6 cellular contexts compared by ENCODE assay signal in genomic region chr10:29003014-29003413, GRCh38.
DNase-seq lines count a peak whose midpoint lies in the region; ATAC-seq, FAIRE-seq and TF ChIP-seq lines count a peak whose summit lies in the region.
"Not testable (repeated sequence)": the region's sequence is repeated elsewhere in the genome, so short reads cannot be mapped to it uniquely, and the experiment has no call there.

No MANE protein-coding gene starts in this region.

- not testable (repeated sequence) for H3K9me3 ChIP-seq in HEK293 (ENCODE audit: control insufficient read depth, insufficient read depth, low read depth, low read length); pancreas

- not testable (repeated sequence) for H3K36me3 ChIP-seq in HEK293 (ENCODE audit: control insufficient read depth in 2 of 2, insufficient read depth in 1 of 2, low read length in 2 of 2); pancreas

- not testable (repeated sequence) for DNase-seq in frontal cortex (ENCODE audit: low spot score in 2 of 2); pancreas

- H3K27ac ChIP-seq in HEK293 (ENCODE audit: extremely low read depth, low read depth, low read length); pancreas: not testable (repeated sequence)

- intact Hi-C loops in pancreas (cut with DNase I): not testable (repeated sequence)

- TF ChIP-seq CTCF in HEK293 (tag by site-specific recombination; IDR thresholded peaks at IDR 0.05); pancreas (IDR thresholded peaks at IDR 0.05): not testable (repeated sequence)

- FAIRE-seq in A204.1 (lab: Jason Lieb, UNC): peak; percentile 99
- FAIRE-seq in TTC549 (lab: Jason Lieb, UNC): peak; percentile 99
- peak; percentile 99 for FAIRE-seq in colon (lab: Jason Lieb, UNC)
- peak; percentile 99 for FAIRE-seq in frontal cortex (lab: Jason Lieb, UNC)
- peak; percentile 98 for FAIRE-seq in pancreas (lab: Jason Lieb, UNC)

- CTCF ChIA-PET in HEK293 (lab: Yijun Ruan, JAX): interaction anchor here (1.8 kb wide), 1 partner anchor 33 kb away, joined by 5 read pairs; no protein-coding TSS in a partner anchor

- H3K4me3 ChIP-seq in HEK293 (ENCODE audit: low read depth, low read length); pancreas: not testable (repeated sequence)

- not testable (repeated sequence) for H3K4me1 ChIP-seq in HEK293 (ENCODE audit: control insufficient read depth, insufficient read depth, low read length); pancreas

- not testable (repeated sequence) for H3K27me3 ChIP-seq in pancreas

- not testable (repeated sequence) for ATAC-seq in pancreas

- POLR2A ChIA-PET in HEK293 (lab: Yijun Ruan, JAX): not testable (repeated sequence)

- 96 to 98% methylated on average over 5 of the region's 5 CpGs for WGBS in pancreas, 2 donors

TF ChIP-seq in HEK293, 187 proteins besides CTCF, POLR2A, EP300 and RAD21:
- TF ChIP-seq ZNF426 (tag by site-specific recombination; IDR thresholded peaks at IDR 0.05): peak; percentile 26
